Comparison of ENCODE assay signal across 8 cellular contexts in genomic region chr1:63674238-63674864, GRCh38.
DNase-seq lines count a peak whose midpoint lies in the region; ATAC-seq and TF ChIP-seq lines count a peak whose summit lies in the region.

No MANE protein-coding gene starts in this region.

- H3K4me3 ChIP-seq in A673 (ENCODE audit: low read depth, low read length, poor library complexity, severe bottlenecking): no peak overlapping the region
- no peak overlapping the region for H3K4me3 ChIP-seq in Panc1 (ENCODE audit: low read depth in 2 of 2, low read length in 2 of 2)
- H3K4me3 ChIP-seq in vagina: no peak overlapping the region

- H3K4me1 Mint-ChIP-seq in mesothelial cell of epicardium: peaks cover 35% of the 10 kb centered on the region

- no peaks in the 10 kb centered on the region for H3K27me3 Mint-ChIP-seq in mesothelial cell of epicardium (ENCODE audit: low read depth)

- TF ChIP-seq CTCF in A673 (conservative IDR thresholded peaks at IDR 0.05; ENCODE audit: low read depth, low read length) (peak; percentile 63), GM13976 (IDR thresholded peaks at IDR 0.05; ENCODE audit: borderline replicate concordance, control extremely low read depth, extremely low read depth, insufficient read depth, missing control alignments) (peak; percentile 26), Panc1 (IDR thresholded peaks at IDR 0.05) (peak; percentile 84), mesothelial cell of epicardium (IDR thresholded peaks at IDR 0.05; ENCODE audit: unreplicated experiment) (peak; percentile 19), vagina (IDR thresholded peaks at IDR 0.05) (peak; percentile 36 to 68 (median 44))

- intact Hi-C loops in A673 (cut with micrococcal nuclease; ENCODE audit: unreplicated experiment) (loop anchor here (5.0 kb wide), 1 partner anchor 568 kb away; no protein-coding TSS in a partner anchor), Panc1 (cut with micrococcal nuclease; ENCODE audit: unreplicated experiment) (loop anchor here (2.0 kb wide), 1 partner anchor 568 kb away; no protein-coding TSS in a partner anchor), vagina (cut with DNase I) (no loop called here)

- peak; percentile 60 for DNase-seq in A673 (ENCODE audit: low spot score)
- peak; percentile 51 for DNase-seq in GM13976 (ENCODE audit: low spot score)
- peak; percentile 73 for DNase-seq in Panc1 (ENCODE audit: low read depth, low spot score)
- peak; percentile 76 for DNase-seq in epidermal melanocyte (ENCODE audit: insufficient read length, low spot score)
- peak in 1 of 2 experiments; percentile 53 for DNase-seq in mesothelial cell of epicardium (ENCODE audit: low spot score in 2 of 2, unreplicated experiment in 2 of 2)
- peak in 1 of 2 donors; percentile 92 for DNase-seq in vagina (ENCODE audit: extremely low spot score in 2 of 2)

- in situ Hi-C loops in GM13976 (cut with MboI; ENCODE audit: low sequenced_read_pairs, unreplicated experiment) (no loop called here), Panc1 (cut with HindIII; ENCODE audit: low pct_unique_long_range_greater_than_20kb, low sequenced_read_pairs) (no loop called here)

- H3K9me3 ChIP-seq in A673 (ENCODE audit: low read depth, low read length, poor library complexity, severe bottlenecking): no peaks in the 10 kb centered on the region
- H3K9me3 ChIP-seq in Panc1 (ENCODE audit: control insufficient read depth, insufficient read depth, low read depth, low read length): peaks cover 4% of the 10 kb centered on the region; the same call in 1 of the 2 replicates
- H3K9me3 ChIP-seq in vagina: no peaks in the 10 kb centered on the region

- H3K4me1 ChIP-seq in A673 (ENCODE audit: insufficient read depth, low read length, poor library complexity, severe bottlenecking): no peaks in the 10 kb centered on the region
- 0 out of 2 replicates have a peak, but pooled peaks cover 5% of the 10 kb centered on the region for H3K4me1 ChIP-seq in Panc1 (ENCODE audit: control insufficient read depth, insufficient read depth, low read length)
- peaks cover 10% of the 10 kb centered on the region for H3K4me1 ChIP-seq in vagina

- no peak for TF ChIP-seq POLR2A in vagina (IDR thresholded peaks at IDR 0.05)

- H3K4me3 Mint-ChIP-seq in mesothelial cell of epicardium: no peak overlapping the region

- POLR2A ChIA-PET in A673 (lab: Charles Lee; ENCODE audit: low non-redundant PET): no interaction called here
- POLR2A ChIA-PET in Panc1 (lab: Charles Lee): no interaction called here

- no TSS peak for BruUV-seq in A673 (replicated peaks; lab: Mats Ljungman, UMichigan)
- BruUV-seq in Panc1 (replicated peaks; lab: Mats Ljungman, UMichigan): no TSS peak

- H3K9me3 Mint-ChIP-seq in mesothelial cell of epicardium: no peaks in the 10 kb centered on the region

- no peaks in the 10 kb centered on the region for H3K36me3 ChIP-seq in A673 (ENCODE audit: insufficient read depth, low read length, poor library complexity, severe bottlenecking)
- H3K36me3 ChIP-seq in Panc1 (ENCODE audit: control insufficient read depth, insufficient read depth, low read length): no peaks in the 10 kb centered on the region
- no peaks in the 10 kb centered on the region for H3K36me3 ChIP-seq in vagina

- CTCF ChIA-PET in A673 (lab: Charles Lee): interaction anchor here (1.0 to 1.1 kb wide), 5 partner anchors 18 to 572 kb away, joined by 3 to 6 read pairs (median 3); no protein-coding TSS in a partner anchor
- CTCF ChIA-PET in Panc1 (lab: Charles Lee): interaction anchor here (0.5 to 1.3 kb wide), 14 partner anchors 11 to 572 kb away, joined by 3 to 12 read pairs (median 4); no protein-coding TSS in a partner anchor

- no peaks in the 10 kb centered on the region for H3K36me3 Mint-ChIP-seq in mesothelial cell of epicardium

- ATAC-seq in HG03432 (IDR thresholded peaks at IDR 0.05; ENCODE audit: unreplicated experiment): peak; percentile 97
- ATAC-seq in Panc1: peak; percentile 98
- ATAC-seq in HG02642 (IDR thresholded peaks at IDR 0.05; ENCODE audit: poor library complexity, unreplicated experiment): no peak

- H3K27ac ChIP-seq in A673 (ENCODE audit: low read depth, low read length, poor library complexity, severe bottlenecking) (no peak overlapping the region), Panc1 (ENCODE audit: low read length) (peak overlapping the region; percentile 64; the same call in 1 of the 2 replicates), vagina (peak overlapping the region; percentile 21)

- H3K27me3 ChIP-seq in A673 (replicated peaks; ENCODE audit: insufficient read depth, low read depth, low read length, poor library complexity) (no peaks in the 10 kb centered on the region), Panc1 (ENCODE audit: control insufficient read depth, insufficient read depth, low read length) (no peaks in the 10 kb centered on the region), vagina (no peaks in the 10 kb centered on the region)

- H3K27ac Mint-ChIP-seq in mesothelial cell of epicardium: peak overlapping the region; percentile 90

Comparison
In these comparisons a context has a peak if more than half of its experiments do, and no peak if none do; other contexts are left out.
1. CTCF ChIP-seq: peak in every context shown above with its lines; median percentile 84 in Panc1; 63 in A673; 44 in vagina; 26 in GM13976; 19 in mesothelial cell of epicardium.